ENCODE assay signal across 9 cellular contexts in the genomic region with DNA sequence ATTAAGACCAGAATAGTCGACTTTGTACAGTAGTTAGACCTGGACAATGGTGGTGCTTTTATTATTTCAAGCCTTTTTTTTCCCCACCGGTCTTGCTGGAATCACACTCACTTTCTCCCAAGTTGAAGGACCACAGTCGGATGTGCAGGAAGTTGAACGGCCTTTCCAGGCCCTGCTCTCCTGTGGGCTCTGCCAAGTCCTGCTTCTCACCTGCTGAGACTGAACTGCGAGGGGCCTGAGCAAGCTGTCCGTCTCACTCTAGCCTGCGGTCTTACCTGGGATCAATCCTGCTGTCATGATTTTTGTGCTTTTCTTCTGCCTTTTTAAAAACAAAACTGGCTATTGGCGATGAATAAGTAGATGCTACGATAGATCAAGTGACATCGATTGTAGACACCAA. TPM values are rescaled to one million over a fixed set of nuclear protein-coding genes. Genes with fewer than 3 reads are reported as not detected.
DNase-seq lines count a peak whose midpoint lies in the region; ATAC-seq and TF ChIP-seq lines count a peak whose summit lies in the region.
"Had no signal": no experiment of that assay in that cellular context is flagged by ENCODE, and none has a peak within 500 bp of the region (broad histone marks: within the 10 kb centered on the region; RNA-seq: fewer than 3 reads in every experiment).

No MANE protein-coding gene starts in this region.

- peak overlapping the region; percentile 92 for H3K4me3 Mint-ChIP-seq in stimulated activated naive CD8-positive, alpha-beta T cell treated with anti-CD3 and anti-CD28 coated beads, Interleukin-15, Interleukin-2, amounts not matched to agents 100 ng/mL and 50 ng/mL, for 24 hours
- H3K4me3 Mint-ChIP-seq in activated T-helper 1 cell treated with anti-CD3 and anti-CD28 coated beads, Interleukin-12 subunit alpha, Interleukin-12 subunit beta, Interleukin-2, Interleukin-4 antibody, amounts not matched to agents 30 ng/mL and 10 ng/mL and 1 ng/mL, durations not matched to agents 14 hours and 24 hours and 36 hours, result peak overlapping the region; percentile 90

- peaks cover 6% of the 10 kb centered on the region; the same call in 1 of the 2 replicates for H3K4me1 ChIP-seq in iPS-20b (ENCODE audit: insufficient read depth, low read length)

- peak overlapping the region; percentile 79; the same call in 1 of the 2 replicates for H3K9ac ChIP-seq in iPS-20b (ENCODE audit: low read depth, low read length)

- peaks cover 5% of the 10 kb centered on the region for H3K27me3 Mint-ChIP-seq in stimulated activated naive CD8-positive, alpha-beta T cell treated with anti-CD3 and anti-CD28 coated beads, Interleukin-15, Interleukin-2, amounts not matched to agents 100 ng/mL and 50 ng/mL, for 24 hours
- peaks cover 2% of the 10 kb centered on the region for H3K27me3 Mint-ChIP-seq in activated T-helper 1 cell treated with anti-CD3 and anti-CD28 coated beads, Interleukin-12 subunit alpha, Interleukin-12 subunit beta, Interleukin-2, Interleukin-4 antibody, amounts not matched to agents 30 ng/mL and 10 ng/mL and 1 ng/mL, durations not matched to agents 14 hours and 24 hours and 36 hours (ENCODE audit: insufficient read depth)

- TF ChIP-seq CTCF in GM13976 (IDR thresholded peaks at IDR 0.05; ENCODE audit: borderline replicate concordance, control extremely low read depth, extremely low read depth, insufficient read depth, missing control alignments), result no peak

- H3K27ac ChIP-seq in iPS-20b (ENCODE audit: low read length), result no peak overlapping the region

- H3K36me3 Mint-ChIP-seq in stimulated activated naive CD8-positive, alpha-beta T cell treated with anti-CD3 and anti-CD28 coated beads, Interleukin-15, Interleukin-2, amounts not matched to agents 100 ng/mL and 50 ng/mL, for 24 hours (ENCODE audit: low read depth), result peaks cover 44% of the 10 kb centered on the region
- H3K36me3 Mint-ChIP-seq in activated T-helper 1 cell treated with anti-CD3 and anti-CD28 coated beads, Interleukin-12 subunit alpha, Interleukin-12 subunit beta, Interleukin-2, Interleukin-4 antibody, amounts not matched to agents 30 ng/mL and 10 ng/mL and 1 ng/mL, durations not matched to agents 14 hours and 24 hours and 36 hours (ENCODE audit: low read depth), result peaks cover 27% of the 10 kb centered on the region

- intact Hi-C loops in activated T-helper 1 cell treated with anti-CD3 and anti-CD28 coated beads, Interleukin-12 subunit alpha, Interleukin-12 subunit beta, Interleukin-2, Interleukin-4 antibody, amounts not matched to agents 30 ng/mL and 10 ng/mL and 1 ng/mL, durations not matched to agents 14 hours and 24 hours and 36 hours (cut with micrococcal nuclease), result loop anchor here (1.0 kb wide), 1 partner anchor 19 kb away; the partner anchor contains the start of gene GEMIN4

- DNase-seq in stimulated activated naive CD8-positive, alpha-beta T cell treated with anti-CD3 and anti-CD28 coated beads, Interleukin-15, Interleukin-2, amounts not matched to agents 100 U/mL and 50 U/mL, for 24 hours, result no peak
- DNase-seq in activated T-helper 1 cell treated with anti-CD3 and anti-CD28 coated beads, Interleukin-12 subunit alpha, Interleukin-12 subunit beta, Interleukin-2, Interleukin-4 antibody, amounts not matched to agents 30 ng/mL and 10 ng/mL and 1 ng/mL, durations not matched to agents 14 hours and 24 hours and 36 hours (ENCODE audit: low spot score), result no peak
- no peak for DNase-seq in HPDE6-E6E7 (ENCODE audit: extremely low spot score)
- DNase-seq in GM13976 (ENCODE audit: low spot score), result no peak
- no peak for DNase-seq in hypothalamus (lab: John Stamatoyannopoulos, UW)

- H3K4me3 ChIP-seq in iPS-20b (ENCODE audit: low read length), result peak overlapping the region; percentile 80

- H3K27ac Mint-ChIP-seq in stimulated activated naive CD8-positive, alpha-beta T cell treated with anti-CD3 and anti-CD28 coated beads, Interleukin-15, Interleukin-2, amounts not matched to agents 100 ng/mL and 50 ng/mL, for 24 hours, result peak overlapping the region; percentile 93
- peak overlapping the region; percentile 95 for H3K27ac Mint-ChIP-seq in activated T-helper 1 cell treated with anti-CD3 and anti-CD28 coated beads, Interleukin-12 subunit alpha, Interleukin-12 subunit beta, Interleukin-2, Interleukin-4 antibody, amounts not matched to agents 30 ng/mL and 10 ng/mL and 1 ng/mL, durations not matched to agents 14 hours and 24 hours and 36 hours

- H3K36me3 ChIP-seq in iPS-20b (ENCODE audit: insufficient read depth, low read depth, low read length), result peaks cover 33% of the 10 kb centered on the region
- H3K36me3 ChIP-seq: transverse colon had no signal

- no peaks in the 10 kb centered on the region for H3K9me3 ChIP-seq in iPS-20b (ENCODE audit: insufficient read depth, low read depth, low read length)
- H3K9me3 ChIP-seq: transverse colon had no signal

- H3K27me3 ChIP-seq in iPS-20b (ENCODE audit: insufficient read depth, low read length), result peaks cover 21% of the 10 kb centered on the region
- H3K27me3 ChIP-seq: transverse colon had no signal

- in situ Hi-C loops in GM13976 (cut with MboI; ENCODE audit: low sequenced_read_pairs, unreplicated experiment), result no loop called here

- H3K9me3 Mint-ChIP-seq in stimulated activated naive CD8-positive, alpha-beta T cell treated with anti-CD3 and anti-CD28 coated beads, Interleukin-15, Interleukin-2, amounts not matched to agents 100 ng/mL and 50 ng/mL, for 24 hours, result no peaks in the 10 kb centered on the region
- no peaks in the 10 kb centered on the region for H3K9me3 Mint-ChIP-seq in activated T-helper 1 cell treated with anti-CD3 and anti-CD28 coated beads, Interleukin-12 subunit alpha, Interleukin-12 subunit beta, Interleukin-2, Interleukin-4 antibody, amounts not matched to agents 30 ng/mL and 10 ng/mL and 1 ng/mL, durations not matched to agents 14 hours and 24 hours and 36 hours

- peaks cover 38% of the 10 kb centered on the region for H3K4me1 Mint-ChIP-seq in stimulated activated naive CD8-positive, alpha-beta T cell treated with anti-CD3 and anti-CD28 coated beads, Interleukin-15, Interleukin-2, amounts not matched to agents 100 ng/mL and 50 ng/mL, for 24 hours (ENCODE audit: low read depth)
- peaks cover 28% of the 10 kb centered on the region for H3K4me1 Mint-ChIP-seq in activated T-helper 1 cell treated with anti-CD3 and anti-CD28 coated beads, Interleukin-12 subunit alpha, Interleukin-12 subunit beta, Interleukin-2, Interleukin-4 antibody, amounts not matched to agents 30 ng/mL and 10 ng/mL and 1 ng/mL, durations not matched to agents 14 hours and 24 hours and 36 hours (ENCODE audit: low read depth)

- ATAC-seq in stimulated activated naive CD8-positive, alpha-beta T cell treated with anti-CD3 and anti-CD28 coated beads, Interleukin-15, Interleukin-2, amounts not matched to agents 100 U/mL and 50 U/mL, for 24 hours, result no peak
- no peak for ATAC-seq in HG02610 (IDR thresholded peaks at IDR 0.05; ENCODE audit: unreplicated experiment)

RNA-seq across cellular contexts. Expression of gene TLCD3A, which starts 1.3 kb away (rescaled TPM):
- 36.3 and 36.8 TPM in 2 replicates for total RNA-seq in activated T-helper 1 cell treated with anti-CD3 and anti-CD28 coated beads, Interleukin-12 subunit alpha, Interleukin-12 subunit beta, Interleukin-2, Interleukin-4 antibody, amounts not matched to agents 30 ng/mL and 10 ng/mL and 1 ng/mL, durations not matched to agents 14 hours and 24 hours and 36 hours

RNA-seq across cellular contexts. Expression of gene GEMIN4, which starts 18.3 kb away (rescaled TPM):
- 64.6 and 68.6 TPM in 2 replicates for total RNA-seq in activated T-helper 1 cell treated with anti-CD3 and anti-CD28 coated beads, Interleukin-12 subunit alpha, Interleukin-12 subunit beta, Interleukin-2, Interleukin-4 antibody, amounts not matched to agents 30 ng/mL and 10 ng/mL and 1 ng/mL, durations not matched to agents 14 hours and 24 hours and 36 hours

RNA-seq across cellular contexts. Expression of gene VPS53, which starts 19.1 kb away (rescaled TPM):
- 81.7 and 81.8 TPM in 2 replicates for total RNA-seq in activated T-helper 1 cell treated with anti-CD3 and anti-CD28 coated beads, Interleukin-12 subunit alpha, Interleukin-12 subunit beta, Interleukin-2, Interleukin-4 antibody, amounts not matched to agents 30 ng/mL and 10 ng/mL and 1 ng/mL, durations not matched to agents 14 hours and 24 hours and 36 hours

RNA-seq across cellular contexts. Expression of gene GLOD4, which starts 48.3 kb away (rescaled TPM):
- 97.0 and 97.6 TPM in 2 replicates for total RNA-seq in activated T-helper 1 cell treated with anti-CD3 and anti-CD28 coated beads, Interleukin-12 subunit alpha, Interleukin-12 subunit beta, Interleukin-2, Interleukin-4 antibody, amounts not matched to agents 30 ng/mL and 10 ng/mL and 1 ng/mL, durations not matched to agents 14 hours and 24 hours and 36 hours

RNA-seq across cellular contexts. Expression of gene MRM3, which starts 48.4 kb away (rescaled TPM):
- 31.7 and 32.0 TPM in 2 replicates for total RNA-seq in activated T-helper 1 cell treated with anti-CD3 and anti-CD28 coated beads, Interleukin-12 subunit alpha, Interleukin-12 subunit beta, Interleukin-2, Interleukin-4 antibody, amounts not matched to agents 30 ng/mL and 10 ng/mL and 1 ng/mL, durations not matched to agents 14 hours and 24 hours and 36 hours
